3 cellular contexts compared by ENCODE assay signal in genomic region chr12:28766398-28766797, GRCh38.
"Had no signal": no experiment of that assay in that cellular context is flagged by ENCODE, and none has a peak within 500 bp of the region (broad histone marks: within the 10 kb centered on the region; RNA-seq: fewer than 3 reads in every experiment).

No MANE protein-coding gene starts in this region.

- DNase-seq: GDM1, GF-D8 had no signal

- ATAC-seq: GM12878 had no signal

- H3K4me3 ChIP-seq: GM12878 had no signal
